In the genomic region with DNA sequence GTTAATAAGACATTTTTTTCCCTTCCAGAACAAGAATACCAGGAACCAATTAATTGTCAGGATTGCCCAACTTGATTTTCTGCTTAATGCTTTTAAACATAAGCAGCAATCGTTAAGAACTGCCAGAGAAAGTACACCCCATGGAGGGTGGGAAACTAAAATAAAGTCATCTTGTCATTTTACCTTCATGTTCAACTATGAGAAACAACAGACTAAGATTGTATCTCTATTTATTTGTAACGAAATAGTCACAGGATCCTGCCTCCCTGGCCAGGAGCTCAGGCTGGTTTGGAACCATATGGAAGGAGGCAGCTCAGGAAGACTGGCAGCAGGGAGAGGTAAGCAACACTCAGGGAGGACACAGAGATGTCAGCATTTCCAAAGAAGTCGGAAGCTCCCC, we compare ENCODE assay signal across 11 cellular contexts.
DNase-seq lines count a peak whose midpoint lies in the region; ATAC-seq and TF ChIP-seq lines count a peak whose summit lies in the region.
"Had no signal": no experiment of that assay in that cellular context is flagged by ENCODE, and none has a peak within 500 bp of the region (broad histone marks: within the 10 kb centered on the region; RNA-seq: fewer than 3 reads in every experiment).

No MANE protein-coding gene starts in this region.

- peaks cover 0 to 4% (median 0%) of the 10 kb centered on the region in 3 donors for H3K4me1 Mint-ChIP-seq in T-cell

- in situ Hi-C loops in GM23248 (cut with MboI): no loop called here

- H3K27me3 ChIP-seq in GM23248 (replicated peaks; ENCODE audit: insufficient read depth) (no peaks in the 10 kb centered on the region), adrenal gland (no peaks in the 10 kb centered on the region), hepatocyte (no peaks in the 10 kb centered on the region), skeletal muscle satellite cell (ENCODE audit: control insufficient read depth, insufficient read depth, low read length) (no peaks in the 10 kb centered on the region)
- H3K27me3 ChIP-seq: BLaER1 had no signal

- no peak for TF ChIP-seq POLR2A in adrenal gland (IDR thresholded peaks at IDR 0.05)

- POLR2A ChIA-PET in T-cell (lab: Charles Lee): no interaction called here

- H2AFZ ChIP-seq in GM23248 (no peak overlapping the region), hepatocyte (no peak overlapping the region)

- no peaks in the 10 kb centered on the region for H3K36me3 Mint-ChIP-seq in T-cell
- H3K36me3 Mint-ChIP-seq: activated naive CD4-positive, alpha-beta T cell treated with anti-CD3 and anti-CD28 coated beads, Interleukin-2, amount 50 U/mL, for 72 hours had no signal

- H3K4me2 ChIP-seq in GM23248 (ENCODE audit: unreplicated experiment) (peak overlapping the region; percentile 58), hepatocyte (no peak overlapping the region), skeletal muscle satellite cell (ENCODE audit: low read length) (peak overlapping the region; percentile 100)

- H3K9me3 ChIP-seq in GM23248 (ENCODE audit: low read depth) (no peaks in the 10 kb centered on the region), adrenal gland (replicated peaks in 1 of 3) (no peaks in the 10 kb centered on the region), hepatocyte (ENCODE audit: low read depth) (no peaks in the 10 kb centered on the region), skeletal muscle satellite cell (replicated peaks; ENCODE audit: low read length) (no peaks in the 10 kb centered on the region)
- H3K9me3 ChIP-seq: BLaER1 had no signal

- H3K4me3 Mint-ChIP-seq in T-cell: no peak overlapping the region
- H3K4me3 Mint-ChIP-seq: memory B cell had no signal

- H3K4me3 ChIP-seq in GM23248 (peak overlapping the region; percentile 60), adrenal gland (peak overlapping the region in 1 of 4 donors; percentile 2), hepatocyte (no peak overlapping the region), skeletal muscle satellite cell (ENCODE audit: low read length) (peak overlapping the region; percentile 88)
- H3K4me3 ChIP-seq: BLaER1 had no signal

- no peaks in the 10 kb centered on the region for H3K27me3 Mint-ChIP-seq in T-cell
- H3K27me3 Mint-ChIP-seq: memory B cell had no signal

- CTCF ChIA-PET in T-cell (lab: Charles Lee): no interaction called here

- TF ChIP-seq CTCF in adrenal gland (IDR thresholded peaks at IDR 0.05) (no peak), hepatocyte (IDR thresholded peaks at IDR 0.05; ENCODE audit: poor library complexity) (no peak)

- H3K27ac Mint-ChIP-seq in T-cell: no peak overlapping the region
- H3K27ac Mint-ChIP-seq: activated naive CD4-positive, alpha-beta T cell treated with anti-CD3 and anti-CD28 coated beads, Interleukin-2, amount 50 U/mL, for 72 hours; memory B cell had no signal

- no peaks in the 10 kb centered on the region for H3K9me3 Mint-ChIP-seq in T-cell
- H3K9me3 Mint-ChIP-seq: activated naive CD4-positive, alpha-beta T cell treated with anti-CD3 and anti-CD28 coated beads, Interleukin-2, amount 50 U/mL, for 72 hours; memory B cell had no signal

- H3K27ac ChIP-seq in GM23248 (peak overlapping the region; percentile 87), adrenal gland (peak overlapping the region in 4 of 5 donors; percentile 80 to 98 (median 92)), hepatocyte (peak overlapping the region; percentile 78)

- H3K9ac ChIP-seq in GM23248 (peak overlapping the region; percentile 79), skeletal muscle satellite cell (ENCODE audit: low read depth, low read length) (peak overlapping the region; percentile 100)
- H3K9ac ChIP-seq: BLaER1 had no signal

- DNase-seq in GM23248: no peak
- DNase-seq in adrenal gland: no peak
- no peak for DNase-seq in hepatocyte (ENCODE audit: low spot score)
- DNase-seq in T-cell: no peak

- ATAC-seq in GM18498 (IDR thresholded peaks at IDR 0.05; ENCODE audit: unreplicated experiment) (no peak), GM18517 (IDR thresholded peaks at IDR 0.05; ENCODE audit: unreplicated experiment) (no peak), T-cell (replicated peaks in 1 of 4) (no peak), HG03108 (IDR thresholded peaks at IDR 0.05; ENCODE audit: unreplicated experiment) (no peak)
- ATAC-seq: activated naive CD4-positive, alpha-beta T cell treated with anti-CD3 and anti-CD28 coated beads, Interleukin-2, amount 50 U/mL, for 72 hours had no signal

- H3K79me2 ChIP-seq in GM23248 (ENCODE audit: insufficient read depth): peaks cover 54% of the 10 kb centered on the region
- peaks cover 96% of the 10 kb centered on the region for H3K79me2 ChIP-seq in hepatocyte

- intact Hi-C loops in adrenal gland (cut with DNase I): no loop called here

- 9 to 10% methylated on average over 3 of the region's 3 CpGs for WGBS in GM23248 (ENCODE audit: low coverage in 1 of 2, low lambda C conversion rate in 2 of 2, missing lambda C conversion rate in 2 of 2), 2 experiments
- 52 to 69% (median 61%) methylated on average over 3 of the region's 3 CpGs for WGBS in adrenal gland, 4 donors
- WGBS in hepatocyte (ENCODE audit: low lambda C conversion rate, missing lambda C conversion rate): 84% methylated on average over 3 of the region's 3 CpGs

- H3F3A ChIP-seq in GM23248 (ENCODE audit: insufficient read depth): peaks cover 47% of the 10 kb centered on the region

- H3K36me3 ChIP-seq in GM23248 (ENCODE audit: low read depth) (no peaks in the 10 kb centered on the region), adrenal gland (replicated peaks in 1 of 2) (no peaks in the 10 kb centered on the region), hepatocyte (replicated peaks; ENCODE audit: insufficient read depth, low read depth) (no peaks in the 10 kb centered on the region), skeletal muscle satellite cell (ENCODE audit: insufficient read depth, low read length) (peaks cover 7% of the 10 kb centered on the region)
- H3K36me3 ChIP-seq: BLaER1 had no signal

- H3K4me1 ChIP-seq in GM23248 (ENCODE audit: insufficient read depth) (peaks cover 63% of the 10 kb centered on the region), adrenal gland (replicated peaks in 1 of 2) (peaks cover 27 to 65% of the 10 kb centered on the region in 2 donors), hepatocyte (ENCODE audit: insufficient read depth) (peaks cover 40% of the 10 kb centered on the region), skeletal muscle satellite cell (ENCODE audit: control insufficient read depth, insufficient read depth, low read length) (peaks cover 88% of the 10 kb centered on the region)

- H3K9me2 ChIP-seq in GM23248 (ENCODE audit: insufficient read depth) (no peaks in the 10 kb centered on the region), hepatocyte (replicated peaks; ENCODE audit: insufficient read depth) (no peaks in the 10 kb centered on the region)

- H4K20me1 ChIP-seq in GM23248 (ENCODE audit: insufficient read depth) (no peaks in the 10 kb centered on the region), hepatocyte (ENCODE audit: insufficient read depth, poor library complexity, severe bottlenecking) (peaks cover 55% of the 10 kb centered on the region)
